In genomic region chr14:23631702-23632460, GRCh38 we compare ENCODE assay signal across 7 cellular contexts. TPM values are rescaled to one million over a fixed set of nuclear protein-coding genes. Genes with fewer than 3 reads are reported as not detected.
DNase-seq lines count a peak whose midpoint lies in the region; ATAC-seq, FAIRE-seq and TF ChIP-seq lines count a peak whose summit lies in the region.

No MANE protein-coding gene starts in this region.

- no peak for TF ChIP-seq POLR2A in GM12892 (IDR thresholded peaks at IDR 0.05; ENCODE audit: low read depth, low read length)

- POLR2A ChIA-PET in activated CD4-positive, alpha-beta memory T cell treated with anti-CD3 and anti-CD28 coated beads for 36 hours (lab: Charles Lee) = no interaction called here

- CTCF ChIA-PET in activated CD4-positive, alpha-beta memory T cell treated with anti-CD3 and anti-CD28 coated beads for 36 hours (lab: Charles Lee) = interaction anchor here (0.7 to 6.5 kb wide), 55 partner anchors 10 to 321 kb away, joined by 3 to 103 read pairs (median 6); partner anchors contain the start of genes AP1G2 and DHRS4

- peak overlapping the region; percentile 24 for H3K4me3 Mint-ChIP-seq in activated CD4-positive, alpha-beta memory T cell treated with anti-CD3 and anti-CD28 coated beads for 36 hours

- peaks cover 2% of the 10 kb centered on the region for H3K27me3 Mint-ChIP-seq in activated CD4-positive, alpha-beta memory T cell treated with anti-CD3 and anti-CD28 coated beads for 36 hours

- H3K36me3 Mint-ChIP-seq in activated CD4-positive, alpha-beta memory T cell treated with anti-CD3 and anti-CD28 coated beads for 36 hours = no peaks in the 10 kb centered on the region

- H3K9me3 Mint-ChIP-seq in activated CD4-positive, alpha-beta memory T cell treated with anti-CD3 and anti-CD28 coated beads for 36 hours = peaks cover 2% of the 10 kb centered on the region

- H3K27ac ChIP-seq in dorsolateral prefrontal cortex = peak overlapping the region in 18 of 59 donors; percentile 7 to 63 (median 41)
- H3K27ac ChIP-seq in lower lobe of right lung = no peak overlapping the region

- peaks cover 3% of the 10 kb centered on the region for H3K4me1 Mint-ChIP-seq in activated CD4-positive, alpha-beta memory T cell treated with anti-CD3 and anti-CD28 coated beads for 36 hours (ENCODE audit: low read depth)

- DNase-seq in GM12892 (ENCODE audit: insufficient read length) = peak; percentile 54
- DNase-seq in NCI-H526 (lab: John Stamatoyannopoulos, UW) = peak; percentile 84 to 92
- peak; percentile 79 for DNase-seq in activated CD4-positive, alpha-beta memory T cell treated with anti-CD3 and anti-CD28 coated beads for 36 hours
- peak; percentile 52 to 86 (median 74) for DNase-seq in dorsolateral prefrontal cortex
- DNase-seq in lower lobe of right lung = peak; percentile 62
- DNase-seq in stimulated activated CD4-positive, alpha-beta T cell treated with anti-CD3 and anti-CD28 coated beads, TNF-alpha, amount 100 ng/mL, for 24 hours (ENCODE audit: low read depth in 3 of 3) = peak; percentile 60 to 66 (median 64)

- ATAC-seq in HG03135 (IDR thresholded peaks at IDR 0.05; ENCODE audit: unreplicated experiment) (peak; percentile 52), lower lobe of right lung (peak; percentile 88 to 90)

- TF ChIP-seq CTCF in dorsolateral prefrontal cortex (IDR thresholded peaks at IDR 0.05 in 54 of 56, conservative IDR thresholded peaks at IDR 0.05 in 2 of 56; ENCODE audit: low read depth in 1 of 56, partially characterized antibody in 56 of 56) (peak; percentile 70 to 98 (median 93)), lower lobe of right lung (IDR thresholded peaks at IDR 0.05) (peak; percentile 93)

- H3K4me3 ChIP-seq in dorsolateral prefrontal cortex = peak overlapping the region in 14 of 59 donors; percentile 2 to 46 (median 28)
- H3K4me3 ChIP-seq in lower lobe of right lung = no peak overlapping the region

- H3K36me3 ChIP-seq in lower lobe of right lung = peaks cover 9% of the 10 kb centered on the region

- H3K9me3 ChIP-seq in lower lobe of right lung = no peaks in the 10 kb centered on the region

- H3K4me1 ChIP-seq in lower lobe of right lung = peaks cover 11% of the 10 kb centered on the region

- FAIRE-seq in GM12892 (lab: Jason Lieb, UNC) = peak; percentile 84

- H3K27me3 ChIP-seq in dorsolateral prefrontal cortex (no peaks in the 10 kb centered on the region), lower lobe of right lung (ENCODE audit: low read depth) (no peaks in the 10 kb centered on the region)

- no peak overlapping the region for H3K27ac Mint-ChIP-seq in activated CD4-positive, alpha-beta memory T cell treated with anti-CD3 and anti-CD28 coated beads for 36 hours

- intact Hi-C loops in activated CD4-positive, alpha-beta memory T cell treated with anti-CD3 and anti-CD28 coated beads for 36 hours (cut with micrococcal nuclease) = loop anchor here (1.0 to 2.0 kb wide), 4 partner anchors 25 to 322 kb away; no protein-coding TSS in a partner anchor
- intact Hi-C loops in dorsolateral prefrontal cortex (cut with DNase I) = loop anchor here (2.0 to 5.0 kb wide), 3 partner anchors 295 to 320 kb away; partner anchors contain the start of gene DHRS4 (in 1 of the 2)
- intact Hi-C loops in lower lobe of right lung (cut with DNase I) = no loop called here

RNA-seq across cellular contexts. Expression of gene DHRS2, which starts 4.3 kb away (rescaled TPM):
- polyA plus RNA-seq in GM12892 (2012; ENCODE audit: missing spikeins) = 0.91 TPM
- 1 to 10 TPM; 2.5 to 2.6 TPM for total RNA-seq in activated CD4-positive, alpha-beta memory T cell treated with anti-CD3 and anti-CD28 coated beads for 36 hours
- total RNA-seq in dorsolateral prefrontal cortex (1 to 10 TPM in 9 of 120 experiments, under 1 TPM in 66, not detected in 45; 0.10 to 1.4 (median 0.55) TPM), lower lobe of right lung (1.2 TPM)

RNA-seq across cellular contexts. Expression of gene JPH4, which starts 53.3 kb away (rescaled TPM):
- polyA plus RNA-seq in GM12892 (2012; ENCODE audit: missing spikeins) = 6.9 TPM
- total RNA-seq in activated CD4-positive, alpha-beta memory T cell treated with anti-CD3 and anti-CD28 coated beads for 36 hours = under 1 TPM in 1 of 2 experiments, not detected in 1; 0.12 TPM
- total RNA-seq in dorsolateral prefrontal cortex = 100 to 1,000 TPM in 119 of 120 experiments, 10 to 100 TPM in 1; 61.3 to 302 (median 213) TPM
- total RNA-seq in lower lobe of right lung = 5.1 TPM

Comparison
In these comparisons a context has a peak if more than half of its experiments do, and no peak if none do; other contexts are left out.
1. RNA of gene JPH4, which starts 53.3 kb away (total RNA-seq): 61.3 to 302 TPM in dorsolateral prefrontal cortex; 5.1 TPM in lower lobe of right lung (single experiment) and 0.12 TPM in activated CD4-positive, alpha-beta memory T cell treated with anti-CD3 and anti-CD28 coated beads for 36 hours; every median in the first group is over 10 times any median in the second.
2. Peak in every context shown above with its lines, with median percentiles within 50 percentile points of each other: DNase-seq.